30 cellular contexts compared by ENCODE assay signal in the genomic region with DNA sequence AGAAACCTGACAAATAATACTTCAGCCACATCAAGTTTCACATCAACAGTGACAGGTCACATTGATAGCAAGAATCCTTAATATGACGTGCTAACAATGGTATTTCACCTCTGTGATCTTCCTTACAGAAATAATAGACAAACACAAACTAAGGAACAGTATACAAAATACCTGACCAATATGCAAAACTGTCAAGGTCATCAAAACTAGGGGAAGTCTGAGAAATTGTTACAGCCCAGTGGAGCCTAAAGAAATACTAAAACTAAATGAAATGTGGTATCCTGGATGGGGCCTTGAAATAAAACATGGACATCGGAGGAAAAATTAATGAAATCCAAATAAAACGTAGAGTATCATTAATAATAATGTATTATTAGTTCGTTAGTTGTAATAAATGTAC.
"Had no signal": no experiment of that assay in that cellular context is flagged by ENCODE, and none has a peak within 500 bp of the region (broad histone marks: within the 10 kb centered on the region; RNA-seq: fewer than 3 reads in every experiment).

No MANE protein-coding gene starts in this region.

- H3K27ac ChIP-seq: neural progenitor cell, ovary, parathyroid adenoma, psoas muscle, skin epidermis, spleen, thoracic aorta, thyroid gland, tibial nerve, upper lobe of left lung, vagina had no signal

- FAIRE-seq: urothelium cell line had no signal

- H3K9me3 ChIP-seq: ovary, psoas muscle, spleen, thoracic aorta, thyroid gland, tibial nerve, upper lobe of left lung, vagina had no signal

- H3K9ac ChIP-seq: neural progenitor cell, parathyroid adenoma had no signal

- H3K27me3 ChIP-seq: neural progenitor cell, ovary, spleen, thyroid gland, tibial nerve, upper lobe of left lung, vagina had no signal

- DNase-seq: naive thymus-derived CD4-positive, alpha-beta T cell; natural killer cell; occipital lobe; ovary; posterior cingulate gyrus; psoas muscle; spleen; stimulated activated CD4-positive, alpha-beta T cell treated with anti-CD3 and anti-CD28 coated beads, Interleukin-12 subunit alpha, Interleukin-12 subunit beta, amount 100 ng/mL, for 4 hours; stimulated activated CD4-positive, alpha-beta T cell treated with anti-CD3 and anti-CD28 coated beads, Interleukin-1b, Interleukin-23, amount 100 ng/mL, for 48 hours; stimulated activated CD4-positive, alpha-beta T cell treated with anti-CD3 and anti-CD28 coated beads, Interleukin-4, amount 100 ng/mL, for 1 hour; stimulated activated CD4-positive, alpha-beta T cell treated with anti-CD3 and anti-CD28 coated beads, Interleukin-4, amount 100 ng/mL, for 4 hours; stimulated activated CD8-positive, alpha-beta memory T cell treated with anti-CD3 and anti-CD28 coated beads, Interleukin-4, amount 100 ng/mL, for 48 hours; stimulated activated naive CD4-positive, alpha-beta T cell; stimulated activated naive CD8-positive, alpha-beta T cell treated with anti-CD3 and anti-CD28 coated beads, Interleukin-15, amount 100 ng/mL, for 72 hours; stimulated activated naive CD8-positive, alpha-beta T cell treated with anti-CD3 and anti-CD28 coated beads, Interleukin-15, Interleukin-2, amounts not matched to agents 100 U/mL and 50 U/mL, for 24 hours; substantia nigra; thyroid gland; trophoblast cell; upper lobe of left lung had no signal

- H3K4me2 ChIP-seq: neural progenitor cell, smooth muscle cell had no signal

- ATAC-seq: naive thymus-derived CD4-positive, alpha-beta T cell; natural killer cell; psoas muscle; right cardiac atrium; sciatic nerve; stimulated activated memory B cell treated with anti-CD40 and anti-IgM and Interleukin-4, amounts not matched to agents 10 μg/mL and 1 μg/mL and 100 μg/mL, for 72 hours; stimulated activated naive CD8-positive, alpha-beta T cell treated with anti-CD3 and anti-CD28 coated beads, Interleukin-15, amount 100 ng/mL, for 72 hours; stimulated activated naive CD8-positive, alpha-beta T cell treated with anti-CD3 and anti-CD28 coated beads, Interleukin-15, Interleukin-2, amounts not matched to agents 100 U/mL and 50 U/mL, for 24 hours had no signal

- H3K4me1 ChIP-seq: neural progenitor cell, parathyroid adenoma, psoas muscle, spleen, thyroid gland, tibial nerve, upper lobe of left lung, vagina had no signal

- H3K79me2 ChIP-seq: parathyroid adenoma had no signal

- H3K4me3 ChIP-seq: neural progenitor cell, ovary, psoas muscle, skin epidermis, smooth muscle cell, spleen, thoracic aorta, thyroid gland, tibial nerve, upper lobe of left lung, vagina had no signal

- H3K36me3 ChIP-seq: neural progenitor cell, ovary, spleen, thoracic aorta, thyroid gland, tibial nerve, upper lobe of left lung, vagina had no signal

- H2AFZ ChIP-seq: neural progenitor cell, parathyroid adenoma had no signal
